20 cellular contexts compared by ENCODE assay signal in genomic region chr5:119897537-119898370, GRCh38.
DNase-seq lines count a peak whose midpoint lies in the region; TF ChIP-seq lines count a peak whose summit lies in the region.
"Had no signal": no experiment of that assay in that cellular context is flagged by ENCODE, and none has a peak within 500 bp of the region (broad histone marks: within the 10 kb centered on the region; RNA-seq: fewer than 3 reads in every experiment).

No MANE protein-coding gene starts in this region.

- peak; percentile 9 for DNase-seq in Daoy (ENCODE audit: low read depth)
- DNase-seq in LHCN-M2 (ENCODE audit: low read depth), result peak; percentile 0
- peak; percentile 5 for DNase-seq in epithelial cell of esophagus (ENCODE audit: low read depth)
- DNase-seq in mesendoderm, result peak; percentile 81
- no peak for DNase-seq in dedifferentiated amniotic fluid mesenchymal stem cell (ENCODE audit: extremely low spot score)
- no peak for DNase-seq in T-helper 9 cell
- no peak for DNase-seq in tibial nerve (ENCODE audit: low spot score in 2 of 2)
- no peak for DNase-seq in NCI-H1436 (lab: John Stamatoyannopoulos, UW)
- DNase-seq: H7, HFFc6, Kasumi-1, MM.1S, NCI-H1048, NCI-H1417 treated with DMSO at 0.1 percent for 48 hours, NCI-H187 treated with DMSO at 0.1 percent for 48 hours, NCI-H510A treated with DMSO at 0.1 percent for 48 hours, PC-3, SIG-M5, SK-N-SH had no signal

- no peaks in the 10 kb centered on the region for H3K79me1 ChIP-seq in mesendoderm (ENCODE audit: low read length)

- H3K9ac ChIP-seq in mesendoderm (ENCODE audit: low read length), result no peak overlapping the region
- H3K9ac ChIP-seq: SK-N-SH had no signal

- no peak overlapping the region for H2BK120ac ChIP-seq in mesendoderm (ENCODE audit: low read depth, low read length)

- no peak overlapping the region for H3K18ac ChIP-seq in mesendoderm (ENCODE audit: low read length)

- no peaks in the 10 kb centered on the region for H3K27me3 ChIP-seq in mesendoderm (ENCODE audit: insufficient read depth, low read length, poor library complexity)
- no peaks in the 10 kb centered on the region for H3K27me3 ChIP-seq in tibial nerve

- no CpG with 5 or more reads among the region's 6 CpGs for WGBS in mesendoderm (ENCODE audit: extremely low coverage, insufficient coverage, low lambda C conversion rate)
- WGBS in tibial nerve, 2 donors, result 73 to 80% methylated on average over 6 of the region's 6 CpGs

- H3K4me3 ChIP-seq in epithelial cell of esophagus (ENCODE audit: low read length), result no peak overlapping the region
- H3K4me3 ChIP-seq in mesendoderm (ENCODE audit: low read length), result no peak overlapping the region
- H3K4me3 ChIP-seq in tibial nerve, result no peak overlapping the region

- H3K36me3 ChIP-seq in mesendoderm (ENCODE audit: control insufficient read depth, insufficient read depth, low read length), result no peaks in the 10 kb centered on the region
- H3K36me3 ChIP-seq in tibial nerve, result no peaks in the 10 kb centered on the region

- H2BK5ac ChIP-seq in mesendoderm (ENCODE audit: low read length), result no peak overlapping the region

- H3K27ac ChIP-seq in mesendoderm (ENCODE audit: low read depth, low read length), result no peak overlapping the region
- no peak overlapping the region for H3K27ac ChIP-seq in tibial nerve
- H3K27ac ChIP-seq: RWPE1 had no signal

- H3K4me2 ChIP-seq in mesendoderm (ENCODE audit: low read length), result no peak overlapping the region
- H3K4me2 ChIP-seq: SK-N-SH had no signal

- H3K79me2 ChIP-seq in mesendoderm (ENCODE audit: control insufficient read depth, insufficient read depth, low read length), result no peaks in the 10 kb centered on the region

- TF ChIP-seq CTCF in epithelial cell of esophagus (IDR thresholded peaks at IDR 0.05; ENCODE audit: insufficient read depth, low read depth, low read length, missing control alignments) (no peak), tibial nerve (IDR thresholded peaks at IDR 0.05) (no peak)

- no peak overlapping the region for H4K8ac ChIP-seq in mesendoderm (ENCODE audit: low read depth, low read length)

- H4K5ac ChIP-seq in mesendoderm (ENCODE audit: low read length), result no peak overlapping the region

- no peak overlapping the region for H3K23ac ChIP-seq in mesendoderm (ENCODE audit: low read length)

- no peak for TF ChIP-seq EP300 in tibial nerve (IDR thresholded peaks at IDR 0.05)

- H3K4me1 ChIP-seq in mesendoderm (ENCODE audit: control insufficient read depth, low read depth, low read length) (peaks cover 2% of the 10 kb centered on the region), tibial nerve (no peaks in the 10 kb centered on the region)

- no peak overlapping the region for H2AK5ac ChIP-seq in mesendoderm (ENCODE audit: low read length)

- TF ChIP-seq POLR2A in tibial nerve (IDR thresholded peaks at IDR 0.05), result no peak

- H3K4ac ChIP-seq in mesendoderm (ENCODE audit: low read depth, low read length), result no peak overlapping the region

- H3K56ac ChIP-seq in mesendoderm (ENCODE audit: low read length), result no peak overlapping the region

- no peaks in the 10 kb centered on the region for H3K9me3 ChIP-seq in tibial nerve
- H3K9me3 ChIP-seq: SK-N-SH had no signal

- H2BK15ac ChIP-seq in mesendoderm (replicated peaks; ENCODE audit: low read depth), result no peak overlapping the region

Comparison
In these comparisons a context has a peak if more than half of its experiments do, and no peak if none do; other contexts are left out.
1. DNase-seq: peak in Daoy (single experiment), LHCN-M2 (single experiment), epithelial cell of esophagus (single experiment) and mesendoderm (single experiment); none in dedifferentiated amniotic fluid mesenchymal stem cell (single experiment), T-helper 9 cell (single experiment), tibial nerve (0 of 2) and NCI-H1436 (single experiment).